ENCODE assay signal across 9 cellular contexts in the genomic region with DNA sequence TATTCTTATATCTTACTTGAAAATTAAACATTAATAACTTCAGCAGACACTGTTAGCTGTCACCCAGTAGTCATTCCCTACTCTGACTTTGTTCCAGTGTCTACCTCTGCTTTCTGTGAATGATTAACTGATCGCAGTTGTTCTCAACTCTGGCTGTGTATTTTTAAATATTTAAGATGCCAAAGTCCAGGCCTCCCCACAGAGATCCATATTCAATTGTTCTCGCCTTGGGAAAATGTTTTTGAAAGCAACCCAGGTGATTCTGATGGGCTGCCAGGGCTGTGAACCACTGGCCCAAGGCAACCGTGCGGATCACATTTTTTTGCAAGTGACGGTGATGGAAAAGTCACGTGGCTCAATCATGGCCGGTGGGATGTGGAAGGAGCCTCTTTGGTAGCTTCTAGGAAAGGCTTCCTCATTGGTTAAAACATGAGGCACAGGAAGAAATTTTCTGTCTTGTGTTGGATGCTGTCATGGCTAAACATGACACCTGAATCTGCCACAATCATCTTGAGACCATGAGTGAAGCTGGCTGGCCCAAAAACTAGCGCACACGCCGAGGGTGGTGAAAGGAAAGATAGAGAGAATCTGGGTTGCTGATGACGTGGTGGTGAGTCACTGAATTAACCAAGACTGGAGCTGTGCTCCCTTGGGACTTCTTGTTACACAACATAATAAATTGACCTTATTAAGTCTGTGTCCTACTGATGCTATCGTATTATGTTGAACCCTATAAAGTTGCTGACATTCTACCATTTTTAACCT. TPM values are rescaled to one million over a fixed set of nuclear protein-coding genes. Genes with fewer than 3 reads are reported as not detected.
A peak's percentile ranks its signal among the peaks of the same experiment; 100 is the strongest.
DNase-seq lines count a peak whose midpoint lies in the region; ATAC-seq and TF ChIP-seq lines count a peak whose summit lies in the region.
"Had no signal": no experiment of that assay in that cellular context is flagged by ENCODE, and none has a peak within 500 bp of the region (broad histone marks: within the 10 kb centered on the region; RNA-seq: fewer than 3 reads in every experiment).

No MANE protein-coding gene starts in this region.

- H3K9me3 Mint-ChIP-seq in Caco-2 (ENCODE audit: unreplicated experiment): no peaks in the 10 kb centered on the region
- H3K9me3 Mint-ChIP-seq: activated naive CD8-positive, alpha-beta T cell treated with anti-CD3 and anti-CD28 coated beads, Interleukin-2, amount 10 ng/mL, durations not matched to agents 7 days and 5 days had no signal

- peak overlapping the region; percentile 26 for H3K27ac Mint-ChIP-seq in Caco-2 (ENCODE audit: unreplicated experiment)
- H3K27ac Mint-ChIP-seq: activated naive CD8-positive, alpha-beta T cell treated with anti-CD3 and anti-CD28 coated beads, Interleukin-2, amount 10 ng/mL, durations not matched to agents 7 days and 5 days had no signal

- no peaks in the 10 kb centered on the region for H3K27me3 Mint-ChIP-seq in Caco-2 (ENCODE audit: insufficient read depth, unreplicated experiment)

- H3K9me3 ChIP-seq in Caco-2: no peaks in the 10 kb centered on the region
- no peaks in the 10 kb centered on the region for H3K9me3 ChIP-seq in duodenal mucosa (ENCODE audit: control insufficient read depth in 1 of 2, low read length in 2 of 2)
- no peaks in the 10 kb centered on the region for H3K9me3 ChIP-seq in osteoblast (ENCODE audit: low read depth, low read length)

- TF ChIP-seq CTCF in Caco-2 (IDR thresholded peaks at IDR 0.05; ENCODE audit: insufficient read depth in 1 of 2, low read depth in 1 of 2, low read length in 1 of 2, severe bottlenecking in 1 of 2, unreplicated experiment in 1 of 2) (no peak), osteoblast (IDR thresholded peaks at IDR 0.05; ENCODE audit: extremely low read depth, low read depth, low read length) (no peak)

- H3K4me3 Mint-ChIP-seq in Caco-2 (ENCODE audit: unreplicated experiment): peak overlapping the region; percentile 13
- H3K4me3 Mint-ChIP-seq: activated naive CD8-positive, alpha-beta T cell treated with anti-CD3 and anti-CD28 coated beads, Interleukin-2, amount 10 ng/mL, durations not matched to agents 7 days and 5 days had no signal

- no peak overlapping the region for H3K4me3 ChIP-seq in Caco-2 (ENCODE audit: low read depth, low read length)
- peak overlapping the region; percentile 21 to 31 for H3K4me3 ChIP-seq in duodenal mucosa (ENCODE audit: low read depth in 1 of 2, low read length in 2 of 2)
- H3K4me3 ChIP-seq in osteoblast (ENCODE audit: insufficient read depth, low read length): no peak overlapping the region

- ATAC-seq in HG02610 (IDR thresholded peaks at IDR 0.05; ENCODE audit: unreplicated experiment) (no peak), HG03108 (IDR thresholded peaks at IDR 0.05; ENCODE audit: unreplicated experiment) (no peak)

- no TSS peak for BruUV-seq in Caco-2 (replicated peaks; lab: Mats Ljungman, UMichigan)

- H3K9ac ChIP-seq in duodenal mucosa (ENCODE audit: low read depth in 1 of 2, low read length in 2 of 2): peak overlapping the region in 1 of 2 donors; percentile 3

- H3K4me1 Mint-ChIP-seq in Caco-2 (ENCODE audit: low read depth, unreplicated experiment): peaks cover 26% of the 10 kb centered on the region
- H3K4me1 Mint-ChIP-seq: activated naive CD8-positive, alpha-beta T cell treated with anti-CD3 and anti-CD28 coated beads, Interleukin-2, amount 10 ng/mL, durations not matched to agents 7 days and 5 days had no signal

- H3K27ac ChIP-seq in duodenal mucosa (ENCODE audit: low read depth, low read length) (no peak overlapping the region), osteoblast (ENCODE audit: low read depth, low read length) (peak overlapping the region; percentile 5)

- H4K20me1 ChIP-seq in osteoblast (ENCODE audit: insufficient read depth, low read length): no peaks in the 10 kb centered on the region

- H3K27me3 ChIP-seq in Caco-2 (replicated peaks; ENCODE audit: control insufficient read depth, insufficient read depth, low read length) (no peaks in the 10 kb centered on the region), duodenal mucosa (ENCODE audit: control insufficient read depth in 1 of 2, insufficient read depth in 2 of 2, low read length in 2 of 2) (no peaks in the 10 kb centered on the region), osteoblast (ENCODE audit: insufficient read depth, low read length) (peaks cover 7% of the 10 kb centered on the region)

- H3K36me3 ChIP-seq in Caco-2 (ENCODE audit: control insufficient read depth, insufficient read depth, low read length): no peaks in the 10 kb centered on the region
- no peaks in the 10 kb centered on the region for H3K36me3 ChIP-seq in duodenal mucosa (ENCODE audit: control insufficient read depth in 1 of 2, insufficient read depth in 2 of 2, low read length in 2 of 2)
- no peaks in the 10 kb centered on the region for H3K36me3 ChIP-seq in osteoblast (ENCODE audit: insufficient read depth, low read length)

- H3K4me2 ChIP-seq in osteoblast (ENCODE audit: insufficient read depth, low read length): peak overlapping the region; percentile 14

- peak overlapping the region; percentile 7 for H2AFZ ChIP-seq in osteoblast (ENCODE audit: low read length)

- peak; percentile 49 to 64 for DNase-seq in Caco-2
- DNase-seq in MV-4-11 (lab: John Stamatoyannopoulos, UW): peak; percentile 66
- DNase-seq in osteoblast (ENCODE audit: insufficient read length, low spot score, missing footprints): peak; percentile 87
- DNase-seq in NCI-H1694 treated with DMSO at 0.1 percent for 48 hours (lab: John Stamatoyannopoulos, UW): no peak
- DNase-seq in NCI-H748 treated with DMSO at 0.1 percent for 48 hours (lab: John Stamatoyannopoulos, UW): no peak
- DNase-seq: activated naive CD8-positive, alpha-beta T cell treated with anti-CD3 and anti-CD28 coated beads, Interleukin-2, amount 10 ng/mL, durations not matched to agents 7 days and 5 days had no signal

- POLR2A ChIA-PET in Caco-2 (lab: Charles Lee): no interaction called here

- peaks cover 6% of the 10 kb centered on the region for H3K36me3 Mint-ChIP-seq in Caco-2 (ENCODE audit: insufficient read depth, unreplicated experiment)
- H3K36me3 Mint-ChIP-seq: activated naive CD8-positive, alpha-beta T cell treated with anti-CD3 and anti-CD28 coated beads, Interleukin-2, amount 10 ng/mL, durations not matched to agents 7 days and 5 days had no signal

- no peaks in the 10 kb centered on the region for H3K79me2 ChIP-seq in osteoblast (ENCODE audit: insufficient read depth, low read length)

- intact Hi-C loops in Caco-2 (cut with micrococcal nuclease; ENCODE audit: unreplicated experiment): no loop called here

- CTCF ChIA-PET in Caco-2 (lab: Charles Lee): interaction anchor here (0.6 to 0.8 kb wide), 2 partner anchors 66 to 379 kb away, joined by 3 to 4 read pairs; a partner anchor contains a TSS

- H3K4me1 ChIP-seq in Caco-2 (peaks cover 19% of the 10 kb centered on the region), duodenal mucosa (ENCODE audit: control insufficient read depth in 1 of 2, insufficient read depth in 2 of 2, low read length in 2 of 2) (peaks cover 0 to 8% of the 10 kb centered on the region in 2 donors), osteoblast (ENCODE audit: insufficient read depth, low read length) (peaks cover 10% of the 10 kb centered on the region)

RNA-seq across cellular contexts. Expression of a gene that starts 37.2 kb away (rescaled TPM):
- total RNA-seq in Caco-2 (2022): 0.28 TPM in 1 of 2 replicates, not detected in the other
- 0.29 TPM in 1 of 2 replicates, not detected in the other for total RNA-seq in osteoblast
- total RNA-seq: activated naive CD8-positive, alpha-beta T cell treated with anti-CD3 and anti-CD28 coated beads, Interleukin-2, amount 10 ng/mL, durations not matched to agents 7 days and 5 days had no signal

RNA-seq across cellular contexts. Expression of a gene that starts 43.4 kb away (rescaled TPM):
- 80.2 and 83.1 TPM in 2 replicates for total RNA-seq in Caco-2 (2022)
- total RNA-seq in osteoblast: 138 and 143 TPM in 2 replicates

Comparison
In these comparisons a context has a peak if more than half of its experiments do, and no peak if none do; other contexts are left out.
1. DNase-seq: peak in Caco-2 (2 of 2), MV-4-11 (single experiment) and osteoblast (single experiment); none in NCI-H1694 treated with DMSO at 0.1 percent for 48 hours (single experiment) and NCI-H748 treated with DMSO at 0.1 percent for 48 hours (single experiment).
2. H3K4me3 ChIP-seq: peak in duodenal mucosa (2 of 2); none in Caco-2 (single experiment) and osteoblast (single experiment).